12 cellular contexts compared by ENCODE assay signal in genomic region chr5:16666140-16666860, GRCh38. TPM values are rescaled to one million over a fixed set of nuclear protein-coding genes. Genes with fewer than 3 reads are reported as not detected.
A peak's percentile ranks its signal among the peaks of the same experiment; 100 is the strongest.
DNase-seq lines count a peak whose midpoint lies in the region; ATAC-seq, FAIRE-seq and TF ChIP-seq lines count a peak whose summit lies in the region.
"Had no signal": no experiment of that assay in that cellular context is flagged by ENCODE, and none has a peak within 500 bp of the region (broad histone marks: within the 10 kb centered on the region; RNA-seq: fewer than 3 reads in every experiment).

No MANE protein-coding gene starts in this region.

- H3K4me3 ChIP-seq in Caco-2 (ENCODE audit: low read depth, low read length) (no peak overlapping the region), pancreas (peak overlapping the region in 2 of 4 donors; percentile 12 to 14), tibial artery (no peak overlapping the region), ovary (no peak overlapping the region)
- H3K4me3 ChIP-seq: uterus had no signal

- TF ChIP-seq POLR2A in ovary (IDR thresholded peaks at IDR 0.05): no peak

- WGBS in pancreas, 2 donors: 49 to 52% methylated on average over 19 of the region's 19 CpGs
- 78 to 85% (median 83%) methylated on average over 19 of the region's 19 CpGs for WGBS in ovary, 3 donors

- H3K27ac ChIP-seq in pancreas (peak overlapping the region; percentile 12 to 86 (median 46)), tibial artery (no peak overlapping the region), ovary (no peak overlapping the region)
- H3K27ac ChIP-seq: uterus had no signal

- peaks cover 84% of the 10 kb centered on the region for H3K36me3 Mint-ChIP-seq in Caco-2 (ENCODE audit: insufficient read depth, unreplicated experiment)
- H3K36me3 Mint-ChIP-seq in WTC11: peaks cover 60% of the 10 kb centered on the region
- H3K36me3 Mint-ChIP-seq: memory B cell had no signal

- 0 out of 2 replicates have a peak, but pooled peaks cover 3% of the 10 kb centered on the region for H3K4me1 ChIP-seq in Caco-2
- H3K4me1 ChIP-seq in pancreas: peaks cover 0 to 35% (median 9%) of the 10 kb centered on the region in 3 donors
- H3K4me1 ChIP-seq in tibial artery: no peaks in the 10 kb centered on the region
- peaks cover 18% of the 10 kb centered on the region for H3K4me1 ChIP-seq in ovary (ENCODE audit: insufficient read depth)
- H3K4me1 ChIP-seq: uterus had no signal

- H3K27me3 Mint-ChIP-seq in Caco-2 (ENCODE audit: insufficient read depth, unreplicated experiment): no peaks in the 10 kb centered on the region
- H3K27me3 Mint-ChIP-seq in WTC11 (ENCODE audit: low read depth): no peaks in the 10 kb centered on the region
- H3K27me3 Mint-ChIP-seq: memory B cell had no signal

- H3K9me3 ChIP-seq in Caco-2 (no peaks in the 10 kb centered on the region), pancreas (no peaks in the 10 kb centered on the region), tibial artery (no peaks in the 10 kb centered on the region), ovary (no peaks in the 10 kb centered on the region)
- H3K9me3 ChIP-seq: uterus had no signal

- H3K27ac Mint-ChIP-seq in Caco-2 (ENCODE audit: unreplicated experiment) (peak overlapping the region; percentile 7), WTC11 (peak overlapping the region; percentile 11; the same call in 1 of the 2 replicates)
- H3K27ac Mint-ChIP-seq: memory B cell had no signal

- POLR2A ChIA-PET in Caco-2 (lab: Charles Lee) (no interaction called here), WTC11 (lab: Charles Lee) (interaction anchor here (0.6 to 0.9 kb wide), 4 partner anchors 14 to 412 kb away, joined by 3 to 4 read pairs (median 3); no protein-coding TSS in a partner anchor)

- no peak overlapping the region for H3K4me3 Mint-ChIP-seq in Caco-2 (ENCODE audit: unreplicated experiment)
- no peak overlapping the region for H3K4me3 Mint-ChIP-seq in WTC11
- H3K4me3 Mint-ChIP-seq: memory B cell had no signal

- no peaks in the 10 kb centered on the region for H3K27me3 ChIP-seq in Caco-2 (replicated peaks; ENCODE audit: control insufficient read depth, insufficient read depth, low read length)
- no peaks in the 10 kb centered on the region for H3K27me3 ChIP-seq in pancreas
- H3K27me3 ChIP-seq in tibial artery: no peaks in the 10 kb centered on the region
- no peaks in the 10 kb centered on the region for H3K27me3 ChIP-seq in ovary
- H3K27me3 ChIP-seq: uterus had no signal

- H3K36me3 ChIP-seq in Caco-2 (ENCODE audit: control insufficient read depth, insufficient read depth, low read length) (peaks cover 9% of the 10 kb centered on the region), pancreas (peaks cover 0 to 13% (median 7%) of the 10 kb centered on the region in 3 donors), tibial artery (peaks cover 23 to 46% (median 27%) of the 10 kb centered on the region in 3 donors), ovary (no peaks in the 10 kb centered on the region)
- H3K36me3 ChIP-seq: uterus had no signal

- H3K4me1 Mint-ChIP-seq in Caco-2 (ENCODE audit: low read depth, unreplicated experiment) (no peaks in the 10 kb centered on the region), WTC11 (no peaks in the 10 kb centered on the region)
- H3K4me1 Mint-ChIP-seq: memory B cell had no signal

- TF ChIP-seq CTCF in Caco-2 (IDR thresholded peaks at IDR 0.05; ENCODE audit: insufficient read depth in 1 of 2, low read depth in 1 of 2, low read length in 1 of 2, severe bottlenecking in 1 of 2, unreplicated experiment in 1 of 2) (no peak), WTC11 (IDR thresholded peaks at IDR 0.05) (no peak), pancreas (IDR thresholded peaks at IDR 0.05) (no peak), tibial artery (IDR thresholded peaks at IDR 0.05) (no peak), ovary (IDR thresholded peaks at IDR 0.05) (no peak)

- no peaks in the 10 kb centered on the region for H3K9me3 Mint-ChIP-seq in Caco-2 (ENCODE audit: unreplicated experiment)
- no peaks in the 10 kb centered on the region for H3K9me3 Mint-ChIP-seq in WTC11
- H3K9me3 Mint-ChIP-seq: memory B cell had no signal

- ATAC-seq in WTC11 (no peak), left ventricle myocardium superior (peak; percentile 34), pancreas (peak; percentile 69 to 89 (median 80))

- DNase-seq in Caco-2 (no peak), WTC11 (ENCODE audit: low spot score) (no peak), left ventricle myocardium superior (no peak), pancreas (peak; percentile 35 to 80 (median 62)), ureter (ENCODE audit: low spot score) (no peak), tibial artery (no peak), ovary (no peak), GDM1 (lab: John Stamatoyannopoulos, UW) (no peak)
- DNase-seq: erythroblast, SIG-M5, uterus had no signal

- TF ChIP-seq EP300 in ovary (IDR thresholded peaks at IDR 0.05): no peak

- no peak for FAIRE-seq in pancreas (lab: Jason Lieb, UNC)

- BruUV-seq in Caco-2 (replicated peaks; lab: Mats Ljungman, UMichigan): no TSS peak

- intact Hi-C loops in Caco-2 (cut with micrococcal nuclease; ENCODE audit: unreplicated experiment) (loop anchor here (2.0 kb wide), 1 partner anchor 505 kb away; no protein-coding TSS in a partner anchor), left ventricle myocardium superior (cut with micrococcal nuclease) (no loop called here), pancreas (cut with DNase I) (loop anchor here in 1 of 3 donors (5.0 kb wide), 1 partner anchor 189 kb away; no protein-coding TSS in a partner anchor), tibial artery (cut with DNase I; ENCODE audit: low total_unique reads) (no loop called here), ovary (cut with DNase I) (loop anchor here in 1 of 4 donors (10.0 kb wide), 1 partner anchor 709 kb away; no protein-coding TSS in a partner anchor)

- CTCF ChIA-PET in Caco-2 (lab: Charles Lee): interaction anchor here (0.5 to 1.8 kb wide), 5 partner anchors 114 to 652 kb away, joined by 3 to 7 read pairs (median 3); no protein-coding TSS in a partner anchor
- CTCF ChIA-PET in WTC11 (lab: Charles Lee): interaction anchor here (0.5 to 1.8 kb wide), 9 partner anchors 14 to 524 kb away, joined by 3 to 9 read pairs (median 5); no protein-coding TSS in a partner anchor

TF ChIP-seq in WTC11, 78 proteins besides CTCF, POLR2A, EP300 and RAD21 (continues in another document):
- no peak for TF ChIP-seq OVOL2 (CRISPR knock-in tag; IDR thresholded peaks at IDR 0.05; ENCODE audit: borderline replicate concordance)
- no peak for TF ChIP-seq GRHL2 (CRISPR knock-in tag; IDR thresholded peaks at IDR 0.05; ENCODE audit: insufficient replicate concordance, severe bottlenecking)
- no peak for TF ChIP-seq ESRRA (CRISPR knock-in tag; IDR thresholded peaks at IDR 0.05; ENCODE audit: borderline replicate concordance)
- no peak for TF ChIP-seq E2F5 (CRISPR knock-in tag; IDR thresholded peaks at IDR 0.05)
- no peak for TF ChIP-seq ZMAT4 (CRISPR knock-in tag; IDR thresholded peaks at IDR 0.05)
- no peak for TF ChIP-seq TEAD1 (CRISPR knock-in tag; IDR thresholded peaks at IDR 0.05)
- no peak for TF ChIP-seq ATF1 (CRISPR knock-in tag; IDR thresholded peaks at IDR 0.05)
- no peak for TF ChIP-seq ZNF671 (CRISPR knock-in tag; IDR thresholded peaks at IDR 0.05)
- no peak for TF ChIP-seq CDX4 (CRISPR knock-in tag; IDR thresholded peaks at IDR 0.05; ENCODE audit: borderline replicate concordance)
- no peak for TF ChIP-seq IRF2 (CRISPR knock-in tag; IDR thresholded peaks at IDR 0.05; ENCODE audit: borderline replicate concordance, low read depth)
- no peak for TF ChIP-seq ZBTB43 (CRISPR knock-in tag; IDR thresholded peaks at IDR 0.05)
- no peak for TF ChIP-seq MAX (CRISPR knock-in tag; IDR thresholded peaks at IDR 0.05)

RNA-seq across cellular contexts. Expression of gene RETREG1, which starts 49.5 kb away (rescaled TPM):
- total RNA-seq in Caco-2 (2022): 14.1 and 15.1 TPM in 2 replicates
- 1.8 to 2.2 TPM (median 2.0 TPM) in 3 replicates for total RNA-seq in WTC11 (2021)
- 202 TPM for total RNA-seq in left ventricle myocardium superior
- 10 to 100 TPM; 11.2 to 22.6 (median 15.8) TPM for total RNA-seq in pancreas
- 1 to 10 TPM; 5.3 to 9.2 TPM for polyA plus RNA-seq in pancreas
- total RNA-seq in ureter: 5.9 TPM
- total RNA-seq in ovary: 10 to 100 TPM in 1 of 7 donors, 1 to 10 TPM in 6; 2.0 to 20.0 (median 4.8) TPM
- 1 to 10 TPM; 1.0 to 2.7 TPM for polyA plus RNA-seq in ovary

Comparison
In these comparisons a context has a peak if more than half of its experiments do, and no peak if none do; other contexts are left out.
1. DNase-seq: peak in pancreas (6 of 6); none in Caco-2 (0 of 2), WTC11 (single experiment), left ventricle myocardium superior (single experiment), ureter (single experiment), tibial artery (0 of 2), ovary (0 of 5) and GDM1 (single experiment).
2. H3K27ac ChIP-seq: peak in pancreas (4 of 4); none in tibial artery (0 of 2) and ovary (0 of 2).